Comparison of ENCODE assay signal across 9 cellular contexts in the genomic region with DNA sequence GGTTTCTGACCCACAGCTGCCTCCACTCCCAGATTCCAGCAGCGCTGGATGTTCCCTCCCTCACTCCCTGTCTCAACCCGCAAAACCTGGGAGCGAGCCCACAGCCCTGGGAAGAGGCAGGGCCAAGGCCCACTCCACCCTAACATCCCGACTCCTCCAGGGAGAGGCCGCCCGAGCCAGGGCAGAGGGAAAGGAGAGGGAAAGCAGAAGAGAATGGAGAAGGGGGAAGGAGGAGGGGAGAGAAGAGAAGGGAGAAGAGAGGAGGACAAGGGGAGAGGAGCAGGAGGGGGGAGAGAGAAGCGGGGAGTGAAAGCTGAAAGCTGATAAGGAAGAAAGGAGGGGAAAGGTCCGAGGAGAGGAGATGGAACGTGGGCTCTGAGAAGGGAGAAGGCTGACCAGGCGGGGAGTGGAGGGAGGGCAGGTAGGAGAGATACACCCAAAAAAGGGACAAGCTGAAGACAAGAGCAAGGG.
DNase-seq lines count a peak whose midpoint lies in the region; ATAC-seq and TF ChIP-seq lines count a peak whose summit lies in the region.
"Had no signal": no experiment of that assay in that cellular context is flagged by ENCODE, and none has a peak within 500 bp of the region (broad histone marks: within the 10 kb centered on the region; RNA-seq: fewer than 3 reads in every experiment).

No MANE protein-coding gene starts in this region.

- no peaks in the 10 kb centered on the region for H3K36me3 Mint-ChIP-seq in CD8-positive, alpha-beta T cell
- H3K36me3 Mint-ChIP-seq: natural killer cell treated with Interleukin-12 subunit alpha and Interleukin-12 subunit beta and Interleukin-15 and Interleukin-18, amount 100 ng/mL, for 72 hours had no signal

- peaks cover 11% of the 10 kb centered on the region for H4K20me1 ChIP-seq in osteoblast (ENCODE audit: insufficient read depth, low read length)

- no peaks in the 10 kb centered on the region for H3K9me3 Mint-ChIP-seq in CD8-positive, alpha-beta T cell
- H3K9me3 Mint-ChIP-seq: natural killer cell treated with Interleukin-12 subunit alpha and Interleukin-12 subunit beta and Interleukin-15 and Interleukin-18, amount 100 ng/mL, for 72 hours had no signal

- no peaks in the 10 kb centered on the region for H3K36me3 ChIP-seq in CD8-positive, alpha-beta T cell (ENCODE audit: insufficient read depth, low read length)
- H3K36me3 ChIP-seq in Panc1 (ENCODE audit: control insufficient read depth, insufficient read depth, low read length), result no peaks in the 10 kb centered on the region
- no peaks in the 10 kb centered on the region for H3K36me3 ChIP-seq in osteoblast (ENCODE audit: insufficient read depth, low read length)

- H3K27me3 ChIP-seq in CD8-positive, alpha-beta T cell (ENCODE audit: insufficient read depth, low read length), result no peaks in the 10 kb centered on the region
- no peaks in the 10 kb centered on the region for H3K27me3 ChIP-seq in Panc1 (ENCODE audit: control insufficient read depth, insufficient read depth, low read length)
- H3K27me3 ChIP-seq in osteoblast (ENCODE audit: insufficient read depth, low read length), result peaks cover 40% of the 10 kb centered on the region

- no peaks in the 10 kb centered on the region for H3K27me3 Mint-ChIP-seq in CD8-positive, alpha-beta T cell (ENCODE audit: low read depth)

- no TSS peak for BruUV-seq in Panc1 (replicated peaks; lab: Mats Ljungman, UMichigan)

- TF ChIP-seq CTCF in CD8-positive, alpha-beta T cell (IDR thresholded peaks at IDR 0.05), result no peak
- TF ChIP-seq CTCF in Panc1 (IDR thresholded peaks at IDR 0.05) (no peak), fibroblast of mammary gland (conservative IDR thresholded peaks at IDR 0.05; ENCODE audit: control insufficient read depth, insufficient read depth, low read depth, low read length) (no peak), osteoblast (IDR thresholded peaks at IDR 0.05; ENCODE audit: extremely low read depth, low read depth, low read length) (no peak)

- H3K4me2 ChIP-seq in osteoblast (ENCODE audit: insufficient read depth, low read length), result peak overlapping the region; percentile 82

- H3K79me2 ChIP-seq in osteoblast (ENCODE audit: insufficient read depth, low read length), result no peaks in the 10 kb centered on the region

- no peak for DNase-seq in CD8-positive, alpha-beta T cell
- no peak for DNase-seq in Panc1 (ENCODE audit: low read depth, low spot score)
- DNase-seq in fibroblast of mammary gland (ENCODE audit: low read depth), result no peak
- DNase-seq in osteoblast (ENCODE audit: insufficient read length, low spot score, missing footprints), result peak; percentile 79
- no peak for DNase-seq in NCI-H510A treated with DMSO at 0.1 percent for 48 hours (lab: John Stamatoyannopoulos, UW)
- DNase-seq in NCI-H2081 (lab: John Stamatoyannopoulos, UW), result no peak
- no peak for DNase-seq in G401 (ENCODE audit: low spot score)

- CTCF ChIA-PET in CD8-positive, alpha-beta T cell (lab: Charles Lee), result interaction anchor here (0.6 to 1.3 kb wide), 2 partner anchors 13 to 32 kb away, joined by 3 to 4 read pairs; no protein-coding TSS in a partner anchor
- CTCF ChIA-PET in Panc1 (lab: Charles Lee), result interaction anchor here (0.6 kb wide), 1 partner anchor 53 kb away, joined by 6 read pairs; no protein-coding TSS in a partner anchor

- H3K9me3 ChIP-seq in CD8-positive, alpha-beta T cell (ENCODE audit: low read length), result no peaks in the 10 kb centered on the region
- H3K9me3 ChIP-seq in Panc1 (ENCODE audit: control insufficient read depth, insufficient read depth, low read depth, low read length) (no peaks in the 10 kb centered on the region), osteoblast (ENCODE audit: low read depth, low read length) (no peaks in the 10 kb centered on the region)

- peak overlapping the region; percentile 43 for H3K4me3 Mint-ChIP-seq in CD8-positive, alpha-beta T cell
- H3K4me3 Mint-ChIP-seq: natural killer cell treated with Interleukin-12 subunit alpha and Interleukin-12 subunit beta and Interleukin-15 and Interleukin-18, amount 100 ng/mL, for 72 hours had no signal

- POLR2A ChIA-PET in CD8-positive, alpha-beta T cell (lab: Charles Lee), result no interaction called here
- POLR2A ChIA-PET in Panc1 (lab: Charles Lee), result no interaction called here

- peak overlapping the region; percentile 70 for H2AFZ ChIP-seq in osteoblast (ENCODE audit: low read length)

- H3K4me3 ChIP-seq in CD8-positive, alpha-beta T cell (ENCODE audit: low read depth, low read length), result peak overlapping the region; percentile 33
- H3K4me3 ChIP-seq in Panc1 (ENCODE audit: low read depth in 2 of 2, low read length in 2 of 2), result peak overlapping the region; percentile 24 to 47
- H3K4me3 ChIP-seq in fibroblast of mammary gland (ENCODE audit: control insufficient read depth, low read depth, low read length), result peak overlapping the region; percentile 35
- peak overlapping the region; percentile 67 for H3K4me3 ChIP-seq in osteoblast (ENCODE audit: insufficient read depth, low read length)

- intact Hi-C loops in CD8-positive, alpha-beta T cell (cut with DNase I, micrococcal nuclease), result loop anchor here (5.0 to 10.0 kb wide), 3 partner anchors 121 to 773 kb away; partner anchors contain the start of gene PJA1 (in 1 of the 2)
- intact Hi-C loops in Panc1 (cut with micrococcal nuclease; ENCODE audit: unreplicated experiment), result loop anchor here (10.0 kb wide), 1 partner anchor 61 kb away; no protein-coding TSS in a partner anchor

- no peak overlapping the region for H3K27ac ChIP-seq in CD8-positive, alpha-beta T cell (ENCODE audit: low read depth, low read length)
- H3K27ac ChIP-seq in Panc1 (ENCODE audit: low read length) (no peak overlapping the region), osteoblast (ENCODE audit: low read depth, low read length) (no peak overlapping the region)

- H3K4me1 Mint-ChIP-seq in CD8-positive, alpha-beta T cell (ENCODE audit: low read depth), result no peaks in the 10 kb centered on the region

- in situ Hi-C loops in Panc1 (cut with HindIII; ENCODE audit: low pct_unique_long_range_greater_than_20kb, low sequenced_read_pairs), result no loop called here
- in situ Hi-C loops in G401 (cut with HindIII; ENCODE audit: low sequenced_read_pairs), result no loop called here

- no peaks in the 10 kb centered on the region for H3K4me1 ChIP-seq in CD8-positive, alpha-beta T cell (ENCODE audit: insufficient read depth, low read length)
- H3K4me1 ChIP-seq in Panc1 (ENCODE audit: control insufficient read depth, insufficient read depth, low read length), result no peaks in the 10 kb centered on the region; the same call in 1 of the 2 replicates
- no peaks in the 10 kb centered on the region for H3K4me1 ChIP-seq in osteoblast (ENCODE audit: insufficient read depth, low read length)

- H3K27ac Mint-ChIP-seq in CD8-positive, alpha-beta T cell, result no peak overlapping the region
- H3K27ac Mint-ChIP-seq: natural killer cell treated with Interleukin-12 subunit alpha and Interleukin-12 subunit beta and Interleukin-15 and Interleukin-18, amount 100 ng/mL, for 72 hours had no signal

- ATAC-seq in CD8-positive, alpha-beta T cell, result no peak
- ATAC-seq in Panc1, result no peak
- no peak for ATAC-seq in GM18517 (IDR thresholded peaks at IDR 0.05; ENCODE audit: unreplicated experiment)
